Comparison of ENCODE assay signal across 16 cellular contexts in genomic region chr1:244413736-244414135, GRCh38. TPM values are rescaled to one million over a fixed set of nuclear protein-coding genes. Genes with fewer than 3 reads are reported as not detected.
A peak's percentile ranks its signal among the peaks of the same experiment; 100 is the strongest.
DNase-seq lines count a peak whose midpoint lies in the region; ATAC-seq and TF ChIP-seq lines count a peak whose summit lies in the region.
"Had no signal": no experiment of that assay in that cellular context is flagged by ENCODE, and none has a peak within 500 bp of the region (broad histone marks: within the 10 kb centered on the region; RNA-seq: fewer than 3 reads in every experiment).

No MANE protein-coding gene starts in this region.

- H3K4me3 Mint-ChIP-seq in activated T-helper 2 cell treated with anti-CD3 and anti-CD28 coated beads, Interferon-gamma antibody, Interleukin-2, Interleukin-4, amounts not matched to agents 10 μg/mL and 5 μg/mL and 100 μg/mL, durations not matched to agents 14 hours and 24 hours and 36 hours (ENCODE audit: low read depth): peak overlapping the region; percentile 26
- H3K4me3 Mint-ChIP-seq: CD4-positive, alpha-beta T cell had no signal

- H3K4me1 Mint-ChIP-seq in activated T-helper 2 cell treated with anti-CD3 and anti-CD28 coated beads, Interferon-gamma antibody, Interleukin-2, Interleukin-4, amounts not matched to agents 10 μg/mL and 5 μg/mL and 100 μg/mL, durations not matched to agents 14 hours and 24 hours and 36 hours (ENCODE audit: low read depth): peaks cover 28% of the 10 kb centered on the region

- H3K4me3 ChIP-seq in dorsolateral prefrontal cortex: no peak overlapping the region
- H3K4me3 ChIP-seq: PC-9 had no signal

- peak; percentile 47 to 73 for ATAC-seq in activated naive CD4-positive, alpha-beta T cell treated with anti-CD3 and anti-CD28 coated beads, Interleukin-2, amount 50 U/mL, for 72 hours
- no peak for ATAC-seq in GM18505 (IDR thresholded peaks at IDR 0.05; ENCODE audit: unreplicated experiment)

- peaks cover 32 to 68% of the 10 kb centered on the region in 2 donors for H3K36me3 Mint-ChIP-seq in activated naive CD4-positive, alpha-beta T cell treated with anti-CD3 and anti-CD28 coated beads, Interleukin-2, amount 50 U/mL, for 72 hours
- H3K36me3 Mint-ChIP-seq in activated T-helper 2 cell treated with anti-CD3 and anti-CD28 coated beads, Interferon-gamma antibody, Interleukin-2, Interleukin-4, amounts not matched to agents 10 μg/mL and 5 μg/mL and 100 μg/mL, durations not matched to agents 14 hours and 24 hours and 36 hours (ENCODE audit: low read depth): peaks cover 96% of the 10 kb centered on the region

- no peak for DNase-seq in activated naive CD4-positive, alpha-beta T cell treated with anti-CD3 and anti-CD28 coated beads, Interleukin-2, amount 50 U/mL, for 72 hours (ENCODE audit: low spot score in 2 of 2)
- DNase-seq in activated naive CD4-positive, alpha-beta T cell (lab: John Stamatoyannopoulos, UW): no peak
- no peak for DNase-seq in activated T-helper 2 cell treated with anti-CD3 and anti-CD28 coated beads, Interferon-gamma antibody, Interleukin-2, Interleukin-4, amounts not matched to agents 10 μg/mL and 5 μg/mL and 100 μg/mL, durations not matched to agents 14 hours and 24 hours and 36 hours (ENCODE audit: low spot score)
- DNase-seq in dorsolateral prefrontal cortex (no peak), LoVo (ENCODE audit: low spot score) (no peak)
- DNase-seq in stimulated activated CD4-positive, alpha-beta T cell treated with anti-CD3 and anti-CD28 coated beads, Interleukin-1b, Interleukin-23, amount 100 ng/mL, for 48 hours: no peak
- DNase-seq: BE2C; Calu3; CD4-positive, alpha-beta T cell; KBM-7; NCI-H1436; NCI-H2029; NCI-H2171 treated with DMSO at 0.1 percent for 48 hours; NCI-H446 treated with DMSO at 0.1 percent for 48 hours; PC-9 had no signal

- no peak for TF ChIP-seq POLR2A in GM18505 (IDR thresholded peaks at IDR 0.05; ENCODE audit: borderline replicate concordance, extremely low read depth, insufficient read depth, insufficient read length)

- no peaks in the 10 kb centered on the region for H3K27me3 ChIP-seq in dorsolateral prefrontal cortex
- H3K27me3 ChIP-seq: BE2C had no signal

- intact Hi-C loops in activated T-helper 2 cell treated with anti-CD3 and anti-CD28 coated beads, Interferon-gamma antibody, Interleukin-2, Interleukin-4, amounts not matched to agents 10 μg/mL and 5 μg/mL and 100 μg/mL, durations not matched to agents 14 hours and 24 hours and 36 hours (cut with micrococcal nuclease): no loop called here
- intact Hi-C loops in dorsolateral prefrontal cortex (cut with DNase I): no loop called here

- H3K27me3 Mint-ChIP-seq in activated T-helper 2 cell treated with anti-CD3 and anti-CD28 coated beads, Interferon-gamma antibody, Interleukin-2, Interleukin-4, amounts not matched to agents 10 μg/mL and 5 μg/mL and 100 μg/mL, durations not matched to agents 14 hours and 24 hours and 36 hours (ENCODE audit: low read depth): no peaks in the 10 kb centered on the region
- H3K27me3 Mint-ChIP-seq: CD4-positive, alpha-beta T cell had no signal

- no peak for TF ChIP-seq CTCF in dorsolateral prefrontal cortex (IDR thresholded peaks at IDR 0.05 in 54 of 56, conservative IDR thresholded peaks at IDR 0.05 in 2 of 56; ENCODE audit: low read depth in 1 of 56, partially characterized antibody in 56 of 56)

- no peaks in the 10 kb centered on the region for H3K9me3 Mint-ChIP-seq in activated naive CD4-positive, alpha-beta T cell treated with anti-CD3 and anti-CD28 coated beads, Interleukin-2, amount 50 U/mL, for 72 hours
- H3K9me3 Mint-ChIP-seq in activated T-helper 2 cell treated with anti-CD3 and anti-CD28 coated beads, Interferon-gamma antibody, Interleukin-2, Interleukin-4, amounts not matched to agents 10 μg/mL and 5 μg/mL and 100 μg/mL, durations not matched to agents 14 hours and 24 hours and 36 hours: no peaks in the 10 kb centered on the region
- H3K9me3 Mint-ChIP-seq: CD4-positive, alpha-beta T cell had no signal

- H3K27ac Mint-ChIP-seq in activated naive CD4-positive, alpha-beta T cell treated with anti-CD3 and anti-CD28 coated beads, Interleukin-2, amount 50 U/mL, for 72 hours: peak overlapping the region; percentile 2 to 58
- H3K27ac Mint-ChIP-seq in activated T-helper 2 cell treated with anti-CD3 and anti-CD28 coated beads, Interferon-gamma antibody, Interleukin-2, Interleukin-4, amounts not matched to agents 10 μg/mL and 5 μg/mL and 100 μg/mL, durations not matched to agents 14 hours and 24 hours and 36 hours: peak overlapping the region; percentile 87
- H3K27ac Mint-ChIP-seq: CD4-positive, alpha-beta T cell had no signal

- peak overlapping the region in 32 of 59 donors; percentile 3 to 79 (median 62) for H3K27ac ChIP-seq in dorsolateral prefrontal cortex
- H3K27ac ChIP-seq: PC-9 had no signal

RNA-seq across cellular contexts. Expression of gene ADSS2, which starts 38.0 kb away (rescaled TPM):
- total RNA-seq in activated naive CD4-positive, alpha-beta T cell treated with anti-CD3 and anti-CD28 coated beads, Interleukin-2, amount 50 U/mL, for 72 hours: 10 to 100 TPM; 56.2 to 63.2 TPM
- 66.1 and 66.3 TPM in 2 replicates for total RNA-seq in activated T-helper 2 cell treated with anti-CD3 and anti-CD28 coated beads, Interferon-gamma antibody, Interleukin-2, Interleukin-4, amounts not matched to agents 10 μg/mL and 5 μg/mL and 100 μg/mL, durations not matched to agents 14 hours and 24 hours and 36 hours
- 10 to 100 TPM; 25.2 to 78.9 (median 51.3) TPM for total RNA-seq in dorsolateral prefrontal cortex

RNA-seq across cellular contexts. Expression of gene CATSPERE, which starts 47.3 kb away (rescaled TPM):
- under 1 TPM; 0.50 to 0.62 TPM for total RNA-seq in activated naive CD4-positive, alpha-beta T cell treated with anti-CD3 and anti-CD28 coated beads, Interleukin-2, amount 50 U/mL, for 72 hours
- 0.18 and 0.25 TPM in 2 replicates for total RNA-seq in activated T-helper 2 cell treated with anti-CD3 and anti-CD28 coated beads, Interferon-gamma antibody, Interleukin-2, Interleukin-4, amounts not matched to agents 10 μg/mL and 5 μg/mL and 100 μg/mL, durations not matched to agents 14 hours and 24 hours and 36 hours
- 1 to 10 TPM; 1.5 to 7.7 (median 4.0) TPM for total RNA-seq in dorsolateral prefrontal cortex
